19 cellular contexts compared by ENCODE assay signal in the genomic region with DNA sequence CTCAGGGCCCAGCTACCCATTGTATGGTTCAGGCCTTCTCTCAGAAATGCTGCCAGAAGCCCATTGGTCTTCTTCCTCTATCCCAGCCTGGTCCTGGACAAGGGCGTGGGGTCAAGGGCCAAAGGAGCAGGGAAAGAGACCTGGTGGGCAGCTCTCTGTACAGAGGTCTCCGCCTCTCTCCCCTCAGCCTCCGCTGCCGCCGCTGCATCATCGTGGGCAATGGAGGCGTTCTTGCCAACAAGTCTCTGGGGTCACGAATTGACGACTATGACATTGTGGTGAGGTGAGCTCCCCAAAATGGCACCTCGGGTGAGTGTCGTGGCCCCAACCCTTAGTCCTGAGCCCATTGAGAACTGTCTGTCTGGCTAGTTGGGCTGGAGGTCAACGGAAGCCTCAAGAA. TPM values are rescaled to one million over a fixed set of nuclear protein-coding genes. Genes with fewer than 3 reads are reported as not detected.
DNase-seq lines count a peak whose midpoint lies in the region; ATAC-seq and TF ChIP-seq lines count a peak whose summit lies in the region.
"Had no signal": no experiment of that assay in that cellular context is flagged by ENCODE, and none has a peak within 500 bp of the region (broad histone marks: within the 10 kb centered on the region; RNA-seq: fewer than 3 reads in every experiment).

No MANE protein-coding gene starts in this region.

- no peak overlapping the region for H4K8ac ChIP-seq in IMR-90 (ENCODE audit: low read depth in 2 of 2, low read length in 2 of 2)

- H3K4me1 ChIP-seq in breast epithelium (no peaks in the 10 kb centered on the region), IMR-90 (ENCODE audit: control insufficient read depth, insufficient read depth, low read length) (no peaks in the 10 kb centered on the region)
- H3K4me1 ChIP-seq: A549, Caco-2 had no signal

- CTCF ChIA-PET in MCF 10A (lab: Yijun Ruan, JAX): interaction anchor here (0.7 to 1.0 kb wide), 2 partner anchors 15 to 1296 kb away, joined by 3 read pairs; no protein-coding TSS in a partner anchor
- CTCF ChIA-PET in IMR-90 (lab: Yijun Ruan, JAX): no interaction called here

- no peak overlapping the region for H2BK15ac ChIP-seq in IMR-90 (ENCODE audit: low read depth, low read length)

- no peaks in the 10 kb centered on the region; a peak in 1 of 4 replicates for H3K79me1 ChIP-seq in IMR-90 (ENCODE audit: low read depth in 1 of 2, low read length in 2 of 2)

- intact Hi-C loops in MCF 10A (cut with micrococcal nuclease) (no loop called here), breast epithelium (cut with DNase I; ENCODE audit: low total_unique reads) (loop anchor here (5.0 kb wide), 1 partner anchor 862 kb away; no protein-coding TSS in a partner anchor), IMR-90 (cut with micrococcal nuclease) (no loop called here)

- H3K14ac ChIP-seq in IMR-90 (replicated peaks; ENCODE audit: low read depth, low read length): no peak overlapping the region

- TF ChIP-seq POLR2A in breast epithelium (IDR thresholded peaks at IDR 0.05) (no peak), IMR-90 (IDR thresholded peaks at IDR 0.05; ENCODE audit: low read depth, low read length) (no peak)

- no peak overlapping the region for H3K56ac ChIP-seq in IMR-90 (ENCODE audit: extremely low read depth, insufficient read depth, low read length)

- H4K20me1 ChIP-seq in IMR-90 (ENCODE audit: insufficient read depth, low read length): no peaks in the 10 kb centered on the region
- H4K20me1 ChIP-seq: BLaER1 treated with 17β-estradiol and CSF1 and Interleukin-3, amounts not matched to agents 10 nM and 100 nM had no signal

- H3K9me3 Mint-ChIP-seq in MCF 10A (ENCODE audit: unreplicated experiment): no peaks in the 10 kb centered on the region
- H3K9me3 Mint-ChIP-seq: CD4-positive, alpha-beta T cell; CD8-positive, alpha-beta T cell had no signal

- DNase-seq in MCF 10A (ENCODE audit: unreplicated experiment) (no peak), breast epithelium (ENCODE audit: low spot score in 2 of 2) (no peak), IMR-90 (no peak), coronary artery (ENCODE audit: low spot score) (peak; percentile 47), HuH-7 (ENCODE audit: low spot score) (no peak), HUDEP-2 (lab: John Stamatoyannopoulos, UW; ENCODE audit: unreplicated experiment in 76 of 76) (no peak)
- DNase-seq: AML-193; Caco-2; Calu3; CD4-positive, alpha-beta T cell; CD8-positive, alpha-beta T cell; DMS79 treated with DMSO at 0.1 percent for 48 hours; GF-D8 had no signal

- H3K4me3 ChIP-seq in breast epithelium (no peak overlapping the region), IMR-90 (ENCODE audit: insufficient read depth, low read depth, low read length) (no peak overlapping the region), coronary artery (no peak overlapping the region)
- H3K4me3 ChIP-seq: A549; BLaER1 treated with 17β-estradiol and CSF1 and Interleukin-3, amounts not matched to agents 10 nM and 100 nM had no signal

- no peak for ATAC-seq in IMR-90 (ENCODE audit: low read depth)
- ATAC-seq: A549; CD8-positive, alpha-beta T cell had no signal

- in situ Hi-C loops in IMR-90 (cut with MboI; ENCODE audit: low sequenced_read_pairs): no loop called here

- no peak overlapping the region for H3K27ac ChIP-seq in breast epithelium
- no peak overlapping the region for H3K27ac ChIP-seq in IMR-90 (ENCODE audit: insufficient read depth, low read length)
- H3K27ac ChIP-seq in coronary artery: no peak overlapping the region
- H3K27ac ChIP-seq: 22Rv1; A549; BLaER1 treated with 17β-estradiol and CSF1 and Interleukin-3, amounts not matched to agents 10 nM and 100 nM; C4-2B had no signal

- H3K18ac ChIP-seq in IMR-90 (ENCODE audit: low read depth, low read length): no peak overlapping the region

- 98% methylated on average over 7 of the region's 12 CpGs; no CpG with 5 or more reads in 1 of the 2 experiments for WGBS in IMR-90 (ENCODE audit: extremely low coverage in 2 of 2, insufficient read length in 1 of 2), 2 experiments

- H3K27me3 Mint-ChIP-seq in MCF 10A (ENCODE audit: insufficient read depth, unreplicated experiment): no peaks in the 10 kb centered on the region
- H3K27me3 Mint-ChIP-seq: B cell; CD4-positive, alpha-beta T cell had no signal

- H3K4ac ChIP-seq in IMR-90 (ENCODE audit: low read depth, low read length): no peak overlapping the region

- H2BK120ac ChIP-seq in IMR-90 (ENCODE audit: low read depth, low read length): no peak overlapping the region

- no peak overlapping the region for H2BK20ac ChIP-seq in IMR-90 (ENCODE audit: low read depth, low read length)

- no peak overlapping the region for H2BK5ac ChIP-seq in IMR-90 (ENCODE audit: low read depth, low read length, poor library complexity, severe bottlenecking)

- peaks cover 5% of the 10 kb centered on the region for H3K4me1 Mint-ChIP-seq in MCF 10A (ENCODE audit: insufficient read depth, unreplicated experiment)
- H3K4me1 Mint-ChIP-seq: B cell had no signal

- H3K27me3 ChIP-seq in breast epithelium (no peaks in the 10 kb centered on the region), IMR-90 (ENCODE audit: control insufficient read depth, insufficient read depth, low read length) (no peaks in the 10 kb centered on the region)
- H3K27me3 ChIP-seq: BLaER1 treated with 17β-estradiol and CSF1 and Interleukin-3, amounts not matched to agents 10 nM and 100 nM had no signal

- H3K9me1 ChIP-seq in IMR-90 (ENCODE audit: insufficient read depth, low read length): peaks cover 2% of the 10 kb centered on the region; the same call in 1 of the 2 replicates

- no peaks in the 10 kb centered on the region for H3K9me3 ChIP-seq in breast epithelium
- no peaks in the 10 kb centered on the region for H3K9me3 ChIP-seq in IMR-90 (ENCODE audit: control insufficient read depth, insufficient read depth, low read length)
- H3K9me3 ChIP-seq: A549; BLaER1 treated with 17β-estradiol and CSF1 and Interleukin-3, amounts not matched to agents 10 nM and 100 nM; Caco-2 had no signal

- dilution Hi-C loops in IMR-90 (cut with HindIII; ENCODE audit: low sequenced_read_pairs, unreplicated experiment): no loop called here

- TF ChIP-seq CTCF in MCF 10A (IDR thresholded peaks at IDR 0.05; ENCODE audit: unreplicated experiment): no peak
- TF ChIP-seq CTCF in breast epithelium (IDR thresholded peaks at IDR 0.05): no peak
- no peak for TF ChIP-seq CTCF in IMR-90 (conservative IDR thresholded peaks at IDR 0.05; ENCODE audit: low read depth, low read length)
- TF ChIP-seq CTCF in coronary artery (IDR thresholded peaks at IDR 0.05): no peak

- no peak overlapping the region for H3K4me3 Mint-ChIP-seq in MCF 10A (ENCODE audit: unreplicated experiment)
- H3K4me3 Mint-ChIP-seq: B cell; CD4-positive, alpha-beta T cell; CD8-positive, alpha-beta T cell had no signal

- H2AK9ac ChIP-seq in IMR-90 (replicated peaks; ENCODE audit: low read depth, low read length, poor library complexity): no peak overlapping the region

- BruUV-seq in MCF 10A (replicated peaks; lab: Mats Ljungman, UMichigan) (no TSS peak), IMR-90 (replicated peaks; lab: Mats Ljungman, UMichigan) (no TSS peak)

- H3K36me3 ChIP-seq in breast epithelium (no peaks in the 10 kb centered on the region), IMR-90 (ENCODE audit: control insufficient read depth, insufficient read depth, low read length) (peaks cover 33% of the 10 kb centered on the region)

- H2AFZ ChIP-seq in IMR-90 (replicated peaks; ENCODE audit: low read length, poor library complexity): peak overlapping the region; percentile 23

- H4K5ac ChIP-seq in IMR-90 (ENCODE audit: low read depth, low read length): no peak overlapping the region

- H4K91ac ChIP-seq in IMR-90 (ENCODE audit: insufficient read depth, low read depth, low read length): no peak overlapping the region

- TF ChIP-seq RAD21 in IMR-90 (IDR thresholded peaks at IDR 0.05; ENCODE audit: low read length): no peak

- no peak overlapping the region for H3K23ac ChIP-seq in IMR-90 (ENCODE audit: low read depth, low read length)

- H3K36me3 Mint-ChIP-seq in MCF 10A (ENCODE audit: insufficient read depth, unreplicated experiment): peaks cover 23% of the 10 kb centered on the region

- no peak overlapping the region for H3K4me2 ChIP-seq in IMR-90 (ENCODE audit: low read depth, low read length)
- H3K4me2 ChIP-seq: A549; BLaER1 treated with 17β-estradiol and CSF1 and Interleukin-3, amounts not matched to agents 10 nM and 100 nM had no signal

- no peak overlapping the region for H3K9ac ChIP-seq in IMR-90 (ENCODE audit: low read depth, low read length)
- H3K9ac ChIP-seq: BLaER1 treated with 17β-estradiol and CSF1 and Interleukin-3, amounts not matched to agents 10 nM and 100 nM had no signal

- H2AK5ac ChIP-seq in IMR-90 (ENCODE audit: low read depth, low read length): no peak overlapping the region

- POLR2A ChIA-PET in MCF 10A (lab: Yijun Ruan, JAX): interaction anchor here (1.3 kb wide), 1 partner anchor 15 kb away, joined by 3 read pairs; no protein-coding TSS in a partner anchor
- POLR2A ChIA-PET in IMR-90 (lab: Charles Lee; ENCODE audit: unreplicated experiment): no interaction called here

- H3K27ac Mint-ChIP-seq in MCF 10A (ENCODE audit: low read depth, unreplicated experiment): peak overlapping the region; percentile 50
- H3K27ac Mint-ChIP-seq: B cell; CD4-positive, alpha-beta T cell; CD8-positive, alpha-beta T cell had no signal

TF ChIP-seq in IMR-90, 13 proteins besides CTCF, POLR2A, EP300 and RAD21 (continues in another document):
- no peak for TF ChIP-seq FOS (IDR thresholded peaks at IDR 0.05; ENCODE audit: low read depth, low read length)
- TF ChIP-seq, protein P1, sequence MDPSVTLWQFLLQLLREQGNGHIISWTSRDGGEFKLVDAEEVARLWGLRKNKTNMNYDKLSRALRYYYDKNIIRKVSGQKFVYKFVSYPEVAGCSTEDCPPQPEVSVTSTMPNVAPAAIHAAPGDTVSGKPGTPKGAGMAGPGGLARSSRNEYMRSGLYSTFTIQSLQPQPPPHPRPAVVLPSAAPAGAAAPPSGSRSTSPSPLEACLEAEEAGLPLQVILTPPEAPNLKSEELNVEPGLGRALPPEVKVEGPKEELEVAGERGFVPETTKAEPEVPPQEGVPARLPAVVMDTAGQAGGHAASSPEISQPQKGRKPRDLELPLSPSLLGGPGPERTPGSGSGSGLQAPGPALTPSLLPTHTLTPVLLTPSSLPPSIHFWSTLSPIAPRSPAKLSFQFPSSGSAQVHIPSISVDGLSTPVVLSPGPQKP (IDR thresholded peaks at IDR 0.05; ENCODE audit: borderline replicate concordance, low read depth, low read length): no peak
- no peak for TF ChIP-seq MXI1 (IDR thresholded peaks at IDR 0.05; ENCODE audit: borderline replicate concordance, low read depth, low read length)

RNA-seq across cellular contexts. Expression of a gene that starts 34.6 kb away (rescaled TPM):
- total RNA-seq in MCF 10A (2022): 1.9 TPM in 2 replicates
- 1 to 10 TPM in 2 of 3 donors, not detected in 1; 1.8 to 2.3 TPM for total RNA-seq in breast epithelium
- total RNA-seq in IMR-90 (2012; rRNA removed): not detected in 2 replicates
- polyA plus RNA-seq in IMR-90 (2012; rRNA removed): 0.23 and 0.29 TPM in 2 replicates
- polyA plus RNA-seq in IMR-90 (2012; cell fraction: cytosol; rRNA removed): 0.06 and 0.30 TPM in 2 replicates
- 2.3 and 5.2 TPM in 2 replicates for polyA plus RNA-seq in IMR-90 (2012; cell fraction: nucleus; rRNA removed; ENCODE audit: low replicate concordance)
- total RNA-seq: A172, Caco-2 had no signal

RNA-seq across cellular contexts. Expression of a gene that starts 47.8 kb away (rescaled TPM):
- 23.9 and 31.4 TPM in 2 replicates for total RNA-seq in MCF 10A (2022)
- 10 to 100 TPM; 18.4 to 23.0 (median 20.5) TPM for total RNA-seq in breast epithelium
- total RNA-seq in IMR-90 (2012; rRNA removed): 14.2 and 15.2 TPM in 2 replicates
- polyA plus RNA-seq in IMR-90 (2012; rRNA removed): 18.7 and 19.0 TPM in 2 replicates
- 17.0 and 20.8 TPM in 2 replicates for polyA plus RNA-seq in IMR-90 (2012; cell fraction: cytosol; rRNA removed)
- polyA plus RNA-seq in IMR-90 (2012; cell fraction: nucleus; rRNA removed; ENCODE audit: low replicate concordance): 38.2 and 128 TPM in 2 replicates
